ENCODE assay signal across 9 cellular contexts in the genomic region with DNA sequence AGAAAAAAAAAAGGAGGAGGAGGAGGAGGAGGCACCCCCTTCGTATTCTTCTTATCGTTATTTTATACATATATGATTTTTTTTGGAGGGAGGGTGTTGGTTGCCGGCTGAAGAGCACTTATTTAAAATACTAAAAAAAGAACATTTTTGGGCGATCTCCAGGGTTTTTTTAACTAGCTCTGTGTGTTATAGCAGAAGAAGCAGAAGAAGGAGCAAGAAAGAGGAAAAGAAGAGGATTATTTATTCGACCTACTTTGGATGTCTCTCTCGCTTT. TPM values are rescaled to one million over a fixed set of nuclear protein-coding genes. Genes with fewer than 3 reads are reported as not detected.
DNase-seq lines count a peak whose midpoint lies in the region; ATAC-seq, FAIRE-seq and TF ChIP-seq lines count a peak whose summit lies in the region.
"Had no signal": no experiment of that assay in that cellular context is flagged by ENCODE, and none has a peak within 500 bp of the region (broad histone marks: within the 10 kb centered on the region; RNA-seq: fewer than 3 reads in every experiment).

No MANE protein-coding gene starts in this region.

- TF ChIP-seq RAD21 in H1 (IDR thresholded peaks at IDR 0.05 in 1 of 2, conservative IDR thresholded peaks at IDR 0.05 in 1 of 2; ENCODE audit: low read depth in 2 of 2, low read length in 2 of 2), result no peak

- H3K14ac ChIP-seq in H1 (ENCODE audit: insufficient read length), result no peak overlapping the region

- no peak for FAIRE-seq in H1 (lab: Jason Lieb, UNC)

- no peaks in the 10 kb centered on the region for H3K9me3 ChIP-seq in MG63
- no peaks in the 10 kb centered on the region for H3K9me3 ChIP-seq in H1 (ENCODE audit: insufficient read depth in 2 of 2, low read depth in 1 of 2, low read length in 1 of 2)
- H3K9me3 ChIP-seq in parathyroid adenoma (ENCODE audit: control insufficient read depth, low read length), result no peaks in the 10 kb centered on the region

- TF ChIP-seq CTCF in H1 (IDR thresholded peaks at IDR 0.05; ENCODE audit: control extremely low read depth in 1 of 3, insufficient read depth in 1 of 3, low read depth in 1 of 3, low read length in 3 of 3) (no peak), parathyroid adenoma (IDR thresholded peaks at IDR 0.05) (no peak)

- H3K4me2 ChIP-seq in H1 (ENCODE audit: insufficient read depth in 1 of 2, low read depth in 2 of 2, low read length in 2 of 2) (peak overlapping the region; percentile 65 to 79; a peak in 3 of 4 replicates), parathyroid adenoma (ENCODE audit: low read length) (no peak overlapping the region)

- H2BK12ac ChIP-seq in H1 (ENCODE audit: low read depth, low read length), result no peak overlapping the region

- no peaks in the 10 kb centered on the region for H3K27me3 ChIP-seq in MG63
- peaks cover 70 to 97% (median 84%) of the 10 kb centered on the region in 4 experiments for H3K27me3 ChIP-seq in H1 (replicated peaks in 1 of 4; ENCODE audit: control insufficient read depth in 3 of 4, extremely low read depth in 1 of 4, insufficient read depth in 3 of 4, low read length in 3 of 4)
- peaks cover 49% of the 10 kb centered on the region for H3K27me3 ChIP-seq in parathyroid adenoma (ENCODE audit: control insufficient read depth, insufficient read depth, low read length)

- peak; percentile 19 for DNase-seq in EL
- no peak for DNase-seq in MG63
- no peak for DNase-seq in H1 (ENCODE audit: low read depth in 1 of 2, low spot score in 2 of 2)
- no peak for DNase-seq in GM03348 (ENCODE audit: low spot score)
- DNase-seq in anterior cingulate cortex (lab: John Stamatoyannopoulos, UW), result no peak
- no peak for DNase-seq in NCI-H2081 (lab: John Stamatoyannopoulos, UW)

- no peak overlapping the region for H3K18ac ChIP-seq in H1 (ENCODE audit: extremely low read depth, low read length)

- H3K9ac ChIP-seq in H1 (replicated peaks in 1 of 4; ENCODE audit: extremely low read depth in 1 of 4, low read depth in 3 of 4, low read length in 3 of 4) (no peak overlapping the region), parathyroid adenoma (no peak overlapping the region)

- POLR2A ChIA-PET in H1 (lab: Charles Lee; ENCODE audit: partially characterized antibody), result interaction anchor here (1.3 kb wide), 1 partner anchor 12 kb away, joined by 3 read pairs; no protein-coding TSS in a partner anchor

- no peak overlapping the region for H2BK5ac ChIP-seq in H1 (ENCODE audit: low read depth, low read length)

- WGBS in H1 (ENCODE audit: extremely low coverage in 1 of 2, insufficient coverage in 1 of 2, insufficient read length in 1 of 2, insufficient replicate concordance in 2 of 2, low coverage in 1 of 2, low lambda C conversion rate in 2 of 2, missing lambda C conversion rate in 1 of 2), 2 experiments, result 3% methylated on average over 6 of the region's 6 CpGs; no CpG with 5 or more reads in 1 of the 2 experiments

- no peak overlapping the region for H3K27ac ChIP-seq in H1 (ENCODE audit: low read depth, low read length)
- no peak overlapping the region for H3K27ac ChIP-seq in parathyroid adenoma

- peaks cover 14% of the 10 kb centered on the region for H3K36me3 ChIP-seq in MG63
- H3K36me3 ChIP-seq in H1 (ENCODE audit: control insufficient read depth in 2 of 4, insufficient read depth in 4 of 4, low read length in 3 of 4), result peaks cover 0 to 7% (median 0%) of the 10 kb centered on the region in 4 experiments; a peak in 1 of 8 replicates
- no peaks in the 10 kb centered on the region for H3K36me3 ChIP-seq in parathyroid adenoma (ENCODE audit: control insufficient read depth, insufficient read depth, low read length)

- H3K4ac ChIP-seq in H1 (replicated peaks; ENCODE audit: insufficient read length, low read depth, low read length), result no peak overlapping the region

- peaks cover 0 to 35% (median 24%) of the 10 kb centered on the region in 4 experiments; a peak in 5 of 7 replicates for H3K4me1 ChIP-seq in H1 (replicated peaks in 1 of 4; ENCODE audit: control insufficient read depth in 3 of 4, insufficient read depth in 4 of 4, low read length in 3 of 4)
- no peaks in the 10 kb centered on the region for H3K4me1 ChIP-seq in parathyroid adenoma

- H4K5ac ChIP-seq in H1 (ENCODE audit: insufficient read length, low read depth, low read length), result no peak overlapping the region

- H4K8ac ChIP-seq in H1 (ENCODE audit: extremely low read depth, insufficient read depth, low read length), result no peak overlapping the region

- no peaks in the 10 kb centered on the region for H3K79me2 ChIP-seq in H1 (ENCODE audit: control insufficient read depth in 1 of 2, insufficient read depth in 2 of 2, low read length in 2 of 2)
- H3K79me2 ChIP-seq in parathyroid adenoma, result no peaks in the 10 kb centered on the region

- H3K4me3 ChIP-seq in MG63 (peak overlapping the region; percentile 80), H1 (ENCODE audit: extremely low read depth in 1 of 4, insufficient read depth in 2 of 4, low read depth in 3 of 4, low read length in 4 of 4) (peak overlapping the region in 3 of 4 experiments; percentile 20 to 46 (median 29); a peak in 4 of 8 replicates), parathyroid adenoma (ENCODE audit: low read depth, low read length) (peak overlapping the region; percentile 27)

- H2BK20ac ChIP-seq in H1 (ENCODE audit: low read length), result no peak overlapping the region

- no peak overlapping the region for H2BK120ac ChIP-seq in H1 (replicated peaks; ENCODE audit: low read depth, low read length)

- H2AK5ac ChIP-seq in H1 (ENCODE audit: low read depth, low read length), result no peak overlapping the region

- no peak for TF ChIP-seq POLR2A in H1 (IDR thresholded peaks at IDR 0.05; ENCODE audit: control extremely low read depth in 1 of 2, low read depth in 2 of 2, low read length in 2 of 2)

- ATAC-seq in GM18520 (IDR thresholded peaks at IDR 0.05; ENCODE audit: unreplicated experiment), result no peak

- peaks cover 5 to 23% of the 10 kb centered on the region in 2 experiments for H4K20me1 ChIP-seq in H1 (replicated peaks in 1 of 2; ENCODE audit: control insufficient read depth in 1 of 2, insufficient read depth in 2 of 2, low read length in 2 of 2)

- H2AFZ ChIP-seq in H1 (ENCODE audit: low read length), result no peak overlapping the region
- no peak overlapping the region for H2AFZ ChIP-seq in parathyroid adenoma

- CTCF ChIA-PET in H1 (lab: Charles Lee; ENCODE audit: partially characterized antibody), result interaction anchor here (0.9 to 2.1 kb wide), 6 partner anchors 12 to 290 kb away, joined by 3 to 12 read pairs (median 6); no protein-coding TSS in a partner anchor

- no peaks in the 10 kb centered on the region for H3K79me1 ChIP-seq in H1 (ENCODE audit: low read depth, low read length)

- no peak overlapping the region for H3K23ac ChIP-seq in H1 (ENCODE audit: insufficient read length)

- H3K56ac ChIP-seq in H1 (replicated peaks; ENCODE audit: insufficient read length, low read depth, low read length), result no peak overlapping the region

- no peak for TF ChIP-seq EP300 in H1 (IDR thresholded peaks at IDR 0.05; ENCODE audit: borderline replicate concordance in 1 of 2, low read depth in 2 of 2, low read length in 2 of 2)

- H4K91ac ChIP-seq in H1 (replicated peaks; ENCODE audit: insufficient read length, low read length), result no peak overlapping the region

- no peak overlapping the region for H2BK15ac ChIP-seq in H1 (ENCODE audit: low read length)

- H3K23me2 ChIP-seq in H1 (ENCODE audit: low read depth, low read length), result peaks cover 14% of the 10 kb centered on the region; the same call in 1 of the 2 replicates

TF ChIP-seq in H1, 55 proteins besides CTCF, POLR2A, EP300 and RAD21:
- TF ChIP-seq YY1 (IDR thresholded peaks at IDR 0.05; ENCODE audit: low read depth, low read length) (no peak), SIX5 (IDR thresholded peaks at IDR 0.05; ENCODE audit: low read depth, low read length) (no peak), BACH1 (IDR thresholded peaks at IDR 0.05; ENCODE audit: low read length) (no peak), HDAC6 (IDR thresholded peaks at IDR 0.05; ENCODE audit: low read depth, low read length) (no peak)
TF ChIP-seq in H1: peak in this region for 0.

RNA-seq across cellular contexts. Expression of gene NR2F1, which starts 0.4 kb away (rescaled TPM):
- total RNA-seq in MG63 (2014; rRNA removed; shearing (Covaris generic); ENCODE audit: low replicate concordance), result 73.0 and 76.3 TPM in 2 replicates
- not detected in 2 replicates for total RNA-seq in H1 (2021; fragmentation: NEBNext Ultra II Directional; extraction: Animal tissue kit (Norgen Biotek cat#: 25700))
- polyA plus RNA-seq in H1 (2011; rRNA removed), result 0.17 TPM in 1 of 2 replicates, not detected in the other
- polyA plus RNA-seq in H1 (2011; cell fraction: cytosol; rRNA removed), result 0.27 TPM
- 0.20 TPM for polyA plus RNA-seq in H1 (2011; cell fraction: nucleus; rRNA removed)
- polyA plus RNA-seq in H1 (2012, experiment 1 of 2), result 0.17 to 0.59 TPM (median 0.49 TPM) in 4 replicates
- not detected for polyA plus RNA-seq in H1 (2012, experiment 2 of 2)
- 0.02 TPM for polyA plus RNA-seq in H1 (2013, experiment 1 of 2)
- polyA plus RNA-seq in H1 (2013, experiment 2 of 2), result not detected
- 0.13 TPM in 1 of 2 replicates, not detected in the other for polyA minus RNA-seq in H1 (2011; rRNA and poly(A)+ RNA removed)
- 2.1 TPM for polyA minus RNA-seq in H1 (2011; cell fraction: cytosol; rRNA and poly(A)+ RNA removed)
- polyA minus RNA-seq in H1 (2011; cell fraction: nucleus; rRNA and poly(A)+ RNA removed), result 0.90 TPM
- polyA plus RNA-seq: IgD-negative memory B cell had no signal

RNA-seq across cellular contexts. Expression of gene NR2F1-AS1, which starts 2.4 kb away (rescaled TPM):
- 8.1 and 15.1 TPM in 2 replicates for total RNA-seq in MG63 (2014; rRNA removed; shearing (Covaris generic); ENCODE audit: low replicate concordance)
- 1.6 and 2.1 TPM in 2 replicates for total RNA-seq in H1 (2021; fragmentation: NEBNext Ultra II Directional; extraction: Animal tissue kit (Norgen Biotek cat#: 25700))
- polyA plus RNA-seq in H1 (2011; rRNA removed), result 1.1 and 5.6 TPM in 2 replicates
- 2.2 TPM for polyA plus RNA-seq in H1 (2011; cell fraction: cytosol; rRNA removed)
- 0.88 TPM for polyA plus RNA-seq in H1 (2011; cell fraction: nucleus; rRNA removed)
- polyA plus RNA-seq in H1 (2012, experiment 1 of 2), result 1.8 to 4.0 TPM (median 2.9 TPM) in 4 replicates
- 1.4 TPM for polyA plus RNA-seq in H1 (2012, experiment 2 of 2)
- polyA plus RNA-seq in H1 (2013, experiment 1 of 2), result 4.1 TPM
- 3.5 TPM for polyA plus RNA-seq in H1 (2013, experiment 2 of 2)
- 0.69 and 1.7 TPM in 2 replicates for polyA minus RNA-seq in H1 (2011; rRNA and poly(A)+ RNA removed)
- not detected for polyA minus RNA-seq in H1 (2011; cell fraction: cytosol; rRNA and poly(A)+ RNA removed)
- polyA minus RNA-seq in H1 (2011; cell fraction: nucleus; rRNA and poly(A)+ RNA removed), result 3.4 TPM
- polyA plus RNA-seq: IgD-negative memory B cell had no signal

Comparison
In these comparisons a context has a peak if more than half of its experiments do, and no peak if none do; other contexts are left out.
1. H3K4me3 ChIP-seq: peak in every context shown above with its lines; median percentile 80 in MG63; 29 in H1; 27 in parathyroid adenoma.
2. RNA of gene NR2F1, which starts 0.4 kb away (total RNA-seq): 73.0 to 76.3 TPM in MG63; not detected in H1; every median in the first group is over 10 times any median in the second.